Comparison of ENCODE assay signal across 8 cellular contexts in genomic region chr18:79200546-79201268, GRCh38.
DNase-seq lines count a peak whose midpoint lies in the region; ATAC-seq, FAIRE-seq and TF ChIP-seq lines count a peak whose summit lies in the region.

No MANE protein-coding gene starts in this region.

- peaks cover 15% of the 10 kb centered on the region for H3K36me3 Mint-ChIP-seq in WTC11

- H3K4me3 Mint-ChIP-seq in WTC11 = no peak overlapping the region

- H3K36me3 ChIP-seq in sigmoid colon = peaks cover 0 to 6% (median 0%) of the 10 kb centered on the region in 4 donors

- no peak for FAIRE-seq in HTR-8/SVneo (lab: Jason Lieb, UNC)

- TF ChIP-seq EP300 in sigmoid colon (IDR thresholded peaks at IDR 0.05) = no peak

- no peak overlapping the region for H3K27ac Mint-ChIP-seq in WTC11

- peaks cover 2% of the 10 kb centered on the region; the same call in 1 of the 2 replicates for H3K4me1 Mint-ChIP-seq in WTC11

- H3K9me3 ChIP-seq in sigmoid colon = no peaks in the 10 kb centered on the region

- TF ChIP-seq CTCF in WTC11 (IDR thresholded peaks at IDR 0.05) (no peak), sigmoid colon (IDR thresholded peaks at IDR 0.05) (no peak)

- no peak overlapping the region for H3K27ac ChIP-seq in sigmoid colon

- ATAC-seq in HG03135 (IDR thresholded peaks at IDR 0.05; ENCODE audit: unreplicated experiment) (peak; percentile 92), WTC11 (peak; percentile 80)

- H3K4me3 ChIP-seq in sigmoid colon = no peak overlapping the region

- TF ChIP-seq POLR2A in sigmoid colon (IDR thresholded peaks at IDR 0.05) = no peak

- DNase-seq in NCI-H1436 (lab: John Stamatoyannopoulos, UW) (peak; percentile 24), NCI-H1436 treated with DMSO at 0.1 percent for 48 hours (lab: John Stamatoyannopoulos, UW) (no peak), WTC11 (ENCODE audit: low spot score) (no peak), globus pallidus (ENCODE audit: low spot score) (peak; percentile 42), sigmoid colon (peak; percentile 82), HTR-8/SVneo (ENCODE audit: insufficient read length, low spot score) (no peak), middle frontal gyrus (ENCODE audit: extremely low spot score, low spot score) (no peak)

- H3K27me3 ChIP-seq in sigmoid colon = no peaks in the 10 kb centered on the region

- H3K9me3 Mint-ChIP-seq in WTC11 = peaks cover 10% of the 10 kb centered on the region

- POLR2A ChIA-PET in WTC11 (lab: Charles Lee) = no interaction called here

- H3K4me1 ChIP-seq in sigmoid colon = no peaks in the 10 kb centered on the region

- CTCF ChIA-PET in WTC11 (lab: Charles Lee) = no interaction called here

- no peaks in the 10 kb centered on the region for H3K27me3 Mint-ChIP-seq in WTC11 (ENCODE audit: low read depth)

- intact Hi-C loops in sigmoid colon (cut with DNase I) = no loop called here

- WGBS in sigmoid colon, 2 donors = 84 to 85% methylated on average over 7 of the region's 7 CpGs

TF ChIP-seq in WTC11, 78 proteins besides CTCF, POLR2A, EP300 and RAD21:
- TF ChIP-seq FOXJ3 (CRISPR knock-in tag; IDR thresholded peaks at IDR 0.05; ENCODE audit: borderline replicate concordance) = no peak
- TF ChIP-seq ZNF512 (CRISPR knock-in tag; IDR thresholded peaks at IDR 0.05; ENCODE audit: borderline replicate concordance) = no peak
- TF ChIP-seq, protein P1, sequence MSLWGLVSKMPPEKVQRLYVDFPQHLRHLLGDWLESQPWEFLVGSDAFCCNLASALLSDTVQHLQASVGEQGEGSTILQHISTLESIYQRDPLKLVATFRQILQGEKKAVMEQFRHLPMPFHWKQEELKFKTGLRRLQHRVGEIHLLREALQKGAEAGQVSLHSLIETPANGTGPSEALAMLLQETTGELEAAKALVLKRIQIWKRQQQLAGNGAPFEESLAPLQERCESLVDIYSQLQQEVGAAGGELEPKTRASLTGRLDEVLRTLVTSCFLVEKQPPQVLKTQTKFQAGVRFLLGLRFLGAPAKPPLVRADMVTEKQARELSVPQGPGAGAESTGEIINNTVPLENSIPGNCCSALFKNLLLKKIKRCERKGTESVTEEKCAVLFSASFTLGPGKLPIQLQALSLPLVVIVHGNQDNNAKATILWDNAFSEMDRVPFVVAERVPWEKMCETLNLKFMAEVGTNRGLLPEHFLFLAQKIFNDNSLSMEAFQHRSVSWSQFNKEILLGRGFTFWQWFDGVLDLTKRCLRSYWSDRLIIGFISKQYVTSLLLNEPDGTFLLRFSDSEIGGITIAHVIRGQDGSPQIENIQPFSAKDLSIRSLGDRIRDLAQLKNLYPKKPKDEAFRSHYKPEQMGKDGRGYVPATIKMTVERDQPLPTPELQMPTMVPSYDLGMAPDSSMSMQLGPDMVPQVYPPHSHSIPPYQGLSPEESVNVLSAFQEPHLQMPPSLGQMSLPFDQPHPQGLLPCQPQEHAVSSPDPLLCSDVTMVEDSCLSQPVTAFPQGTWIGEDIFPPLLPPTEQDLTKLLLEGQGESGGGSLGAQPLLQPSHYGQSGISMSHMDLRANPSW (CRISPR knock-in tag; conservative IDR thresholded peaks at IDR 0.05; ENCODE audit: low read depth) = no peak
- TF ChIP-seq NFYB (CRISPR knock-in tag; conservative IDR thresholded peaks at IDR 0.05; ENCODE audit: low read depth) = no peak
- TF ChIP-seq MAX (CRISPR knock-in tag; IDR thresholded peaks at IDR 0.05) = no peak
- TF ChIP-seq NR3C1 (CRISPR knock-in tag; conservative IDR thresholded peaks at IDR 0.05; ENCODE audit: low read depth) = no peak
- TF ChIP-seq CBFB (CRISPR knock-in tag; IDR thresholded peaks at IDR 0.05; ENCODE audit: low read depth) = no peak
- TF ChIP-seq CDX4 (CRISPR knock-in tag; IDR thresholded peaks at IDR 0.05; ENCODE audit: borderline replicate concordance) = no peak
- no peak for TF ChIP-seq ZNF232 (CRISPR knock-in tag; IDR thresholded peaks at IDR 0.05)
- no peak for TF ChIP-seq ATF1 (CRISPR knock-in tag; IDR thresholded peaks at IDR 0.05)
- no peak for TF ChIP-seq FOXK1 (CRISPR knock-in tag; IDR thresholded peaks at IDR 0.05)

Comparison
In these comparisons a context has a peak if more than half of its experiments do, and no peak if none do; other contexts are left out.
1. DNase-seq: peak in NCI-H1436 (single experiment), globus pallidus (single experiment) and sigmoid colon (single experiment); none in NCI-H1436 treated with DMSO at 0.1 percent for 48 hours (single experiment), WTC11 (single experiment), HTR-8/SVneo (single experiment) and middle frontal gyrus (single experiment).